ENCODE assay signal across 12 cellular contexts in the genomic region with DNA sequence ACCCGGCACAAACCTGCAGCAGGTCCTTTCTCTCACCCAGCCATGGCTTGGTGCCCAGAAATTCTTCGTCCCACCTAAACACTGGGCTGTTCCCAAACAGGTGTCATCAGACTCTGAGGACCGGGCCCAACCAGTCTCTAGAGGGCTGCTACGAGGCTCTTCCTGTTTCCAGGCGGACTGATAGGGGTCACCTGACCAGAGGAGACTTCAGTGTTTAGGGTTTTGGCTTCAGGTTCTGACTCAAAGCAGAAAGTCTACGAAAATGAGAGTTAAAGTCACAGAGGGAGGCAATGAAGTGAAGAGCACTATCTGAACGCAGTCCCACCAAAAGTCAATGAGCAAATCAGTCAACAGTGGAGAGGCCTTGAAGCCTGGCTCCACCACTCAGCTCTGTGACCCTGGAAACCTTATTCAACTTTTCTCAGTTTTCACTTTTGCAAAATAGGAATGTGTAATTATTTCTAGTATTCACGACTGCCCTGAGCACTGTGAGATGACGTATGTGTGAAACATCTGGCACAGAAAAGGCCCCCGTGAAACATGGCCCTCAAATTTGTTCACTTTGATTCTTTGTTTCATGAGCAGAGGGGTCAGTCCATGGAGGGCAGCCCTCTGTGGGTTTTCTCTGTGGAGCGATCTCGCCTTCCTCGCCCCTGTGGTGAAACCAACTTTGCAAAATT.
A peak's percentile ranks its signal among the peaks of the same experiment; 100 is the strongest.
DNase-seq lines count a peak whose midpoint lies in the region; ATAC-seq and TF ChIP-seq lines count a peak whose summit lies in the region.
"Had no signal": no experiment of that assay in that cellular context is flagged by ENCODE, and none has a peak within 500 bp of the region (broad histone marks: within the 10 kb centered on the region; RNA-seq: fewer than 3 reads in every experiment).

No MANE protein-coding gene starts in this region.

- H3K9me3 Mint-ChIP-seq in stimulated activated naive B cell treated with anti-CD40 and anti-IgM and Interleukin-4, amounts not matched to agents 10 μg/mL and 1 μg/mL and 100 μg/mL, for 72 hours: peaks cover 0 to 2% of the 10 kb centered on the region in 2 donors

- ATAC-seq in GM21825 (IDR thresholded peaks at IDR 0.05; ENCODE audit: unreplicated experiment) (peak; percentile 92), HG03442 (IDR thresholded peaks at IDR 0.05; ENCODE audit: unreplicated experiment) (peak; percentile 93), omental fat pad (ENCODE audit: low FRiP score) (no peak)
- ATAC-seq in stimulated activated naive B cell treated with anti-CD40 and anti-IgM and Interleukin-4, amounts not matched to agents 10 μg/mL and 1 μg/mL and 100 μg/mL, for 72 hours (replicated peaks): peak; percentile 38 to 59
- ATAC-seq: K562 had no signal

- peak; percentile 9 for DNase-seq in NCI-H748 (lab: John Stamatoyannopoulos, UW; ENCODE audit: unreplicated experiment)
- DNase-seq in NCI-H748 treated with DMSO at 0.1 percent for 48 hours (lab: John Stamatoyannopoulos, UW): no peak
- no peak for DNase-seq in stimulated activated naive B cell treated with anti-CD40 and anti-IgM and Interleukin-4, amounts not matched to agents 10 μg/mL and 1 μg/mL and 100 μg/mL, for 72 hours
- no peak for DNase-seq in LoVo (ENCODE audit: low spot score)
- DNase-seq in OCI-M1 (lab: John Stamatoyannopoulos, UW): no peak
- no peak for DNase-seq in omental fat pad (ENCODE audit: low spot score)
- DNase-seq: activated CD4-positive, alpha-beta T cell treated with anti-CD3 and anti-CD28 coated beads, Interleukin-2, amount 50 U/mL, for 4 hours; Peyer's patch; stimulated activated CD4-positive, alpha-beta T cell treated with anti-CD3 and anti-CD28 coated beads, Interleukin-12 subunit alpha, Interleukin-12 subunit beta, amount 100 ng/mL, for 4 hours had no signal

- no peaks in the 10 kb centered on the region for H3K36me3 Mint-ChIP-seq in stimulated activated naive B cell treated with anti-CD40 and anti-IgM and Interleukin-4, amounts not matched to agents 10 μg/mL and 1 μg/mL and 100 μg/mL, for 72 hours

- no peak overlapping the region for H3K4me3 Mint-ChIP-seq in stimulated activated naive B cell treated with anti-CD40 and anti-IgM and Interleukin-4, amounts not matched to agents 10 μg/mL and 1 μg/mL and 100 μg/mL, for 72 hours

- no peaks in the 10 kb centered on the region for H3K4me1 Mint-ChIP-seq in stimulated activated naive B cell treated with anti-CD40 and anti-IgM and Interleukin-4, amounts not matched to agents 10 μg/mL and 1 μg/mL and 100 μg/mL, for 72 hours

- H3K27me3 Mint-ChIP-seq in stimulated activated naive B cell treated with anti-CD40 and anti-IgM and Interleukin-4, amounts not matched to agents 10 μg/mL and 1 μg/mL and 100 μg/mL, for 72 hours: no peaks in the 10 kb centered on the region

- no peak overlapping the region for H3K27ac Mint-ChIP-seq in stimulated activated naive B cell treated with anti-CD40 and anti-IgM and Interleukin-4, amounts not matched to agents 10 μg/mL and 1 μg/mL and 100 μg/mL, for 72 hours

- no peak for TF ChIP-seq CTCF in omental fat pad (IDR thresholded peaks at IDR 0.05)
